In the genomic region with DNA sequence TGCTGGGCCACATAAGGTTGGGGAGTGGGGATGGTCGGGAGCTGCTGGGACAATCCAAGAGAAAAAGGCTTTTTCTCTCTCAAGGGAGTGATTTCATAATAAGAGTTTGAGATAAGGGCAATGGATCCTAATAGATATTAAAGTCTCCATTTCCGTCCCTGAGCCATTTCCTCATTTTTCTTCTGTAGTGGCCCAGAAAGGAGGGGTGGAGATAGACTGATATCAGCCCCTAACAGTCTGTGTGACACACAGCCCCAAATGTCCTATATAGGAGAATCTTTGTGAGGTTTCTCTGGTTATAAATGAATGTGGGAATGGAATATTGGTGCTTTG, we compare ENCODE assay signal across 19 cellular contexts. TPM values are rescaled to one million over a fixed set of nuclear protein-coding genes. Genes with fewer than 3 reads are reported as not detected.
A peak's percentile ranks its signal among the peaks of the same experiment; 100 is the strongest.
DNase-seq lines count a peak whose midpoint lies in the region; ATAC-seq, FAIRE-seq and TF ChIP-seq lines count a peak whose summit lies in the region.
"Had no signal": no experiment of that assay in that cellular context is flagged by ENCODE, and none has a peak within 500 bp of the region (broad histone marks: within the 10 kb centered on the region; RNA-seq: fewer than 3 reads in every experiment).

No MANE protein-coding gene starts in this region.

- H3K4me2 ChIP-seq in PC-9 (no peak overlapping the region), K562 (ENCODE audit: insufficient read depth, low read length) (no peak overlapping the region)
- H3K4me2 ChIP-seq: neural progenitor cell had no signal

- H3K4me1 Mint-ChIP-seq in activated T-cell treated with anti-CD3 and anti-CD28 coated beads, Interleukin-2, amount 50 U/mL, for 4 hours (ENCODE audit: low read depth): peaks cover 97% of the 10 kb centered on the region
- peaks cover 88% of the 10 kb centered on the region for H3K4me1 Mint-ChIP-seq in stimulated activated memory B cell treated with anti-CD40 and anti-IgM and Interleukin-4, amounts not matched to agents 10 μg/mL and 1 μg/mL and 100 μg/mL, for 72 hours
- H3K4me1 Mint-ChIP-seq: neural progenitor cell had no signal

- DNase-seq in activated T-cell treated with anti-CD3 and anti-CD28 coated beads, Interleukin-2, amount 50 U/mL, for 4 hours: no peak
- DNase-seq in activated T-cell treated with anti-CD3 and anti-CD28 coated beads for 4 hours: no peak
- no peak for DNase-seq in PC-9
- DNase-seq in K562 (ENCODE audit: extremely low read depth in 1 of 4, low spot score in 3 of 4): peak in 1 of 4 experiments; percentile 31
- no peak for DNase-seq in NCI-H128 (lab: John Stamatoyannopoulos, UW; ENCODE audit: unreplicated experiment)
- DNase-seq: ACHN, activated gamma-delta T cell treated with Interleukin-2 at 50 U/mL for 16 hours, Calu3, caudate nucleus, gastrocnemius medialis, NCI-H1930, NCI-H69, RPMI8226 had no signal

- TF ChIP-seq POLR2A in K562 (conservative IDR thresholded peaks at IDR 0.05): no peak

- H3K9me3 ChIP-seq in PC-9 (ENCODE audit: insufficient read depth, low read depth): no peaks in the 10 kb centered on the region; the same call in 1 of the 2 replicates
- no peaks in the 10 kb centered on the region for H3K9me3 ChIP-seq in K562 (replicated peaks; ENCODE audit: control insufficient read depth, insufficient read depth, low read depth, low read length)
- H3K9me3 ChIP-seq: gastrocnemius medialis, tibial nerve had no signal

- no peaks in the 10 kb centered on the region for H3K9me1 ChIP-seq in K562 (ENCODE audit: control insufficient read depth, insufficient read depth, low read length)

- H2AFZ ChIP-seq in PC-9 (no peak overlapping the region), K562 (ENCODE audit: low read depth, low read length) (no peak overlapping the region)
- H2AFZ ChIP-seq: neural progenitor cell had no signal

- TF ChIP-seq CTCF in PC-9 (conservative IDR thresholded peaks at IDR 0.05) (no peak), K562 (IDR thresholded peaks at IDR 0.05 in 2 of 3, conservative IDR thresholded peaks at IDR 0.05 in 1 of 3; ENCODE audit: insufficient read depth in 2 of 3, low read depth in 1 of 3, low read length in 3 of 3) (no peak)

- H3K27me3 Mint-ChIP-seq in activated T-cell treated with anti-CD3 and anti-CD28 coated beads, Interleukin-2, amount 50 U/mL, for 4 hours (ENCODE audit: low read depth): no peaks in the 10 kb centered on the region
- no peaks in the 10 kb centered on the region for H3K27me3 Mint-ChIP-seq in stimulated activated memory B cell treated with anti-CD40 and anti-IgM and Interleukin-4, amounts not matched to agents 10 μg/mL and 1 μg/mL and 100 μg/mL, for 72 hours

- H3K4me3 ChIP-seq in PC-9: no peak overlapping the region
- H3K4me3 ChIP-seq in K562: no peak overlapping the region
- H3K4me3 ChIP-seq: gastrocnemius medialis, lung, neural progenitor cell, tibial nerve had no signal

- H3K27ac ChIP-seq in PC-9 (peak overlapping the region; percentile 96), K562 (ENCODE audit: extremely low read depth, low read depth, low read length) (no peak overlapping the region)
- H3K27ac ChIP-seq: gastrocnemius medialis, neural progenitor cell had no signal

- peaks cover 45% of the 10 kb centered on the region for H3F3A ChIP-seq in PC-9 (ENCODE audit: insufficient read depth, low read depth)

- ATAC-seq in activated T-cell treated with anti-CD3 and anti-CD28 coated beads, Interleukin-2, amount 50 U/mL, for 4 hours: no peak
- ATAC-seq in K562 (no peak), GM19328 (IDR thresholded peaks at IDR 0.05; ENCODE audit: unreplicated experiment) (no peak), HG03097 (IDR thresholded peaks at IDR 0.05; ENCODE audit: low FRiP score, unreplicated experiment) (no peak)
- ATAC-seq in stimulated activated memory B cell treated with anti-CD40 and anti-IgM and Interleukin-4, amounts not matched to agents 10 μg/mL and 1 μg/mL and 100 μg/mL, for 72 hours: no peak
- ATAC-seq: gastrocnemius medialis had no signal

- no peak for TF ChIP-seq EP300 in K562 (IDR thresholded peaks at IDR 0.05; ENCODE audit: low read length)

- in situ Hi-C loops in K562 (cut with MboI): no loop called here

- 3% methylated on average over 2 of the region's 2 CpGs for WGBS in K562 (ENCODE audit: insufficient coverage, low coverage, missing lambda C conversion rate)

- TF ChIP-seq RAD21 in K562 (CRISPR knock-in tag; conservative IDR thresholded peaks at IDR 0.05 in 1 of 2, IDR thresholded peaks at IDR 0.05 in 1 of 2): no peak

- peak overlapping the region; percentile 99 for H3K27ac Mint-ChIP-seq in stimulated activated memory B cell treated with anti-CD40 and anti-IgM and Interleukin-4, amounts not matched to agents 10 μg/mL and 1 μg/mL and 100 μg/mL, for 72 hours
- H3K27ac Mint-ChIP-seq: neural progenitor cell had no signal

- H3K27me3 ChIP-seq in PC-9 (ENCODE audit: insufficient read depth, low read depth) (no peaks in the 10 kb centered on the region), K562 (ENCODE audit: control insufficient read depth in 2 of 2, insufficient read depth in 2 of 2, low read length in 2 of 2) (no peaks in the 10 kb centered on the region)
- H3K27me3 ChIP-seq: gastrocnemius medialis, neural progenitor cell had no signal

- peak overlapping the region; percentile 65 for H3K4me3 Mint-ChIP-seq in activated T-cell treated with anti-CD3 and anti-CD28 coated beads, Interleukin-2, amount 50 U/mL, for 4 hours
- no peak overlapping the region for H3K4me3 Mint-ChIP-seq in stimulated activated memory B cell treated with anti-CD40 and anti-IgM and Interleukin-4, amounts not matched to agents 10 μg/mL and 1 μg/mL and 100 μg/mL, for 72 hours
- H3K4me3 Mint-ChIP-seq: neural progenitor cell had no signal

- no peak for FAIRE-seq in K562 (lab: Jason Lieb, UNC)

- H3K36me3 ChIP-seq in PC-9 (ENCODE audit: low read depth): peaks cover 16% of the 10 kb centered on the region; the same call in 1 of the 2 replicates
- H3K36me3 ChIP-seq in K562 (ENCODE audit: control insufficient read depth, insufficient read depth, low read length): no peaks in the 10 kb centered on the region
- H3K36me3 ChIP-seq: gastrocnemius medialis, neural progenitor cell, tibial nerve had no signal

- H3K4me1 ChIP-seq in PC-9 (replicated peaks; ENCODE audit: insufficient read depth) (peaks cover 47% of the 10 kb centered on the region), K562 (replicated peaks in 1 of 2; ENCODE audit: control insufficient read depth in 2 of 2, insufficient read depth in 2 of 2, low read length in 2 of 2) (peaks cover 0 to 54% of the 10 kb centered on the region in 2 experiments; a peak in 3 of 5 replicates)
- H3K4me1 ChIP-seq: gastrocnemius medialis, neural progenitor cell had no signal

- POLR2A ChIA-PET in PC-9 (lab: Charles Lee; ENCODE audit: unreplicated experiment): no interaction called here
- POLR2A ChIA-PET in K562 (lab: Yijun Ruan, JAX): no interaction called here

- no peaks in the 10 kb centered on the region for H4K20me1 ChIP-seq in PC-9 (ENCODE audit: insufficient read depth)
- no peaks in the 10 kb centered on the region for H4K20me1 ChIP-seq in K562 (replicated peaks; ENCODE audit: control insufficient read depth, insufficient read depth, low read length)

- BruUV-seq in PC-9 (replicated peaks; lab: Mats Ljungman, UMichigan) (no TSS peak), K562 (replicated peaks; lab: Mats Ljungman, UMichigan) (no TSS peak)

- CTCF ChIA-PET in PC-9 (lab: Charles Lee) (no interaction called here), K562 (lab: Yijun Ruan, JAX; ENCODE audit: low intra/inter-chr PET ratio) (no interaction called here)

- H3K9ac ChIP-seq in K562 (ENCODE audit: insufficient read depth in 1 of 2, low read depth in 2 of 2, low read length in 2 of 2): no peak overlapping the region
- H3K9ac ChIP-seq: neural progenitor cell had no signal

- no peaks in the 10 kb centered on the region for H3K9me2 ChIP-seq in PC-9 (ENCODE audit: insufficient read depth)

- H3K79me2 ChIP-seq in PC-9 (ENCODE audit: low read depth) (no peaks in the 10 kb centered on the region), K562 (ENCODE audit: control insufficient read depth, insufficient read depth, low read length) (no peaks in the 10 kb centered on the region; the same call in 2 of the 3 replicates)

- H3K36me3 Mint-ChIP-seq in activated T-cell treated with anti-CD3 and anti-CD28 coated beads, Interleukin-2, amount 50 U/mL, for 4 hours (ENCODE audit: insufficient read depth): peaks cover 37% of the 10 kb centered on the region
- H3K36me3 Mint-ChIP-seq in stimulated activated memory B cell treated with anti-CD40 and anti-IgM and Interleukin-4, amounts not matched to agents 10 μg/mL and 1 μg/mL and 100 μg/mL, for 72 hours: peaks cover 37% of the 10 kb centered on the region
- H3K36me3 Mint-ChIP-seq: neural progenitor cell had no signal

- no peaks in the 10 kb centered on the region for H3K9me3 Mint-ChIP-seq in activated T-cell treated with anti-CD3 and anti-CD28 coated beads, Interleukin-2, amount 50 U/mL, for 4 hours
- peaks cover 3% of the 10 kb centered on the region for H3K9me3 Mint-ChIP-seq in stimulated activated memory B cell treated with anti-CD40 and anti-IgM and Interleukin-4, amounts not matched to agents 10 μg/mL and 1 μg/mL and 100 μg/mL, for 72 hours
- H3K9me3 Mint-ChIP-seq: neural progenitor cell had no signal

- intact Hi-C loops in PC-9 (cut with micrococcal nuclease; ENCODE audit: unreplicated experiment) (no loop called here), K562 (cut with micrococcal nuclease) (no loop called here)

RNA-seq across cellular contexts. Expression of gene PRSS2, which starts 35.2 kb away (rescaled TPM):
- 10 to 100 TPM; 18.0 to 30.0 (median 25.2) TPM for total RNA-seq in activated T-cell treated with anti-CD3 and anti-CD28 coated beads, Interleukin-2, amount 50 U/mL, for 4 hours
- total RNA-seq in PC-9 (2021) (not detected in 2 replicates), K562 (2014; rRNA removed) (1.1 and 1.7 TPM in 2 replicates), K562 (2014; rRNA removed; fragmentation: Illumina TruSeq; extraction: Trizol) (2.4 and 2.5 TPM in 2 replicates), K562 (2015; rRNA removed; fragmentation: Illumina TruSeq; extraction: Trizol) (1.3 and 2.4 TPM in 2 replicates), K562 (2021) (23.9 and 30.1 TPM in 2 replicates)
- 2.5 TPM in 1 of 2 replicates, not detected in the other for total RNA-seq in K562 (2011; cell fraction: chromatin; rRNA removed; ENCODE audit: low replicate concordance)
- 4.6 and 6.2 TPM in 2 replicates for total RNA-seq in K562 (2011; cell fraction: nucleolus; rRNA removed)
- total RNA-seq in K562 (2011; cell fraction: nucleoplasm; rRNA removed): 3.5 and 4.8 TPM in 2 replicates
- polyA plus RNA-seq in K562 (2011; rRNA removed) (3.8 and 6.4 TPM in 2 replicates), K562 (2014; fragmentation: Illumina TruSeq; extraction: Trizol) (4.7 and 6.2 TPM in 2 replicates), K562 (2014; fragmentation: Nextera tagmentation; extraction: Ambion mirVana) (10 to 100 TPM in 1 of 2 experiments, 1 to 10 TPM in 1; 9.5 to 16.4 TPM), K562 (2014; rRNA removed) (1.4 and 1.6 TPM in 2 replicates)
- polyA plus RNA-seq in K562 (2011; cell fraction: cytosol; rRNA removed): 9.3 and 14.7 TPM in 2 replicates
- polyA plus RNA-seq in K562 (2011; cell fraction: nucleus; rRNA removed): 4.3 and 5.0 TPM in 2 replicates
- 6.6 and 43.8 TPM in 2 replicates for polyA plus RNA-seq in K562 (2012)
- polyA minus RNA-seq in K562 (2011; rRNA and poly(A)+ RNA removed): 2.8 and 3.7 TPM in 2 replicates
- 4.5 and 5.4 TPM in 2 replicates for polyA minus RNA-seq in K562 (2011; cell fraction: cytosol; rRNA and poly(A)+ RNA removed)
- 0.67 and 1.4 TPM in 2 replicates for polyA minus RNA-seq in K562 (2011; cell fraction: nucleus; rRNA and poly(A)+ RNA removed)
- total RNA-seq: gastrocnemius medialis had no signal

RNA-seq across cellular contexts. Expression of gene EPHB6, which starts 48.9 kb away (rescaled TPM):
- 1 to 10 TPM; 6.7 to 8.3 (median 8.0) TPM for total RNA-seq in activated T-cell treated with anti-CD3 and anti-CD28 coated beads, Interleukin-2, amount 50 U/mL, for 4 hours
- 39.2 and 72.9 TPM in 2 replicates for total RNA-seq in PC-9 (2021)
- total RNA-seq in K562 (2011; cell fraction: chromatin; rRNA removed; ENCODE audit: low replicate concordance): 81.3 and 499 TPM in 2 replicates
- 147 and 442 TPM in 2 replicates for total RNA-seq in K562 (2011; cell fraction: nucleolus; rRNA removed)
- 112 and 171 TPM in 2 replicates for total RNA-seq in K562 (2011; cell fraction: nucleoplasm; rRNA removed)
- total RNA-seq in K562 (2014; rRNA removed): 10.4 and 11.3 TPM in 2 replicates
- total RNA-seq in K562 (2014; rRNA removed; fragmentation: Illumina TruSeq; extraction: Trizol): 4.1 and 4.3 TPM in 2 replicates
- total RNA-seq in K562 (2015; rRNA removed; fragmentation: Illumina TruSeq; extraction: Trizol): 1.5 and 2.1 TPM in 2 replicates
- total RNA-seq in K562 (2021): 13.2 and 19.1 TPM in 2 replicates
- 108 and 123 TPM in 2 replicates for polyA plus RNA-seq in K562 (2011; rRNA removed)
- polyA plus RNA-seq in K562 (2011; cell fraction: cytosol; rRNA removed): 99.6 and 191 TPM in 2 replicates
- 516 and 1,081 TPM in 2 replicates for polyA plus RNA-seq in K562 (2011; cell fraction: nucleus; rRNA removed)
- polyA plus RNA-seq in K562 (2012): 8.8 and 13.0 TPM in 2 replicates
- polyA plus RNA-seq in K562 (2014; fragmentation: Illumina TruSeq; extraction: Trizol): 7.6 and 10.7 TPM in 2 replicates
- 1 to 10 TPM; 1.4 to 2.5 TPM for polyA plus RNA-seq in K562 (2014; fragmentation: Nextera tagmentation; extraction: Ambion mirVana)
- 12.0 and 16.3 TPM in 2 replicates for polyA plus RNA-seq in K562 (2014; rRNA removed)
- polyA minus RNA-seq in K562 (2011; rRNA and poly(A)+ RNA removed): 56.3 and 87.3 TPM in 2 replicates
- polyA minus RNA-seq in K562 (2011; cell fraction: cytosol; rRNA and poly(A)+ RNA removed): 119 and 124 TPM in 2 replicates
- 75.4 and 113 TPM in 2 replicates for polyA minus RNA-seq in K562 (2011; cell fraction: nucleus; rRNA and poly(A)+ RNA removed)

RNA-seq across cellular contexts. Expression of gene PRSS1, which starts 56.7 kb away (rescaled TPM):
- 10 to 100 TPM in 1 of 3 donors, 1 to 10 TPM in 2; 6.6 to 11.7 (median 9.2) TPM for total RNA-seq in activated T-cell treated with anti-CD3 and anti-CD28 coated beads, Interleukin-2, amount 50 U/mL, for 4 hours
- total RNA-seq in PC-9 (2021) (0.94 TPM in 1 of 2 replicates, not detected in the other), K562 (2014; rRNA removed) (not detected in 2 replicates), K562 (2014; rRNA removed; fragmentation: Illumina TruSeq; extraction: Trizol) (not detected in 2 replicates), K562 (2015; rRNA removed; fragmentation: Illumina TruSeq; extraction: Trizol) (not detected in 2 replicates), K562 (2021) (6.6 and 8.8 TPM in 2 replicates)
- not detected in 2 replicates for total RNA-seq in K562 (2011; cell fraction: chromatin; rRNA removed; ENCODE audit: low replicate concordance)
- total RNA-seq in K562 (2011; cell fraction: nucleolus; rRNA removed): not detected in 2 replicates
- not detected in 2 replicates for total RNA-seq in K562 (2011; cell fraction: nucleoplasm; rRNA removed)
- polyA plus RNA-seq in K562 (2011; rRNA removed) (not detected in 2 replicates), K562 (2014; fragmentation: Illumina TruSeq; extraction: Trizol) (not detected in 2 replicates), K562 (2014; fragmentation: Nextera tagmentation; extraction: Ambion mirVana) (under 1 TPM; 0.07 to 0.20 TPM), K562 (2014; rRNA removed) (not detected in 2 replicates)
- polyA plus RNA-seq in K562 (2011; cell fraction: cytosol; rRNA removed): not detected in 2 replicates
- 0.27 TPM in 1 of 2 replicates, not detected in the other for polyA plus RNA-seq in K562 (2011; cell fraction: nucleus; rRNA removed)
- 0.86 TPM in 1 of 2 replicates, not detected in the other for polyA plus RNA-seq in K562 (2012)
- polyA minus RNA-seq in K562 (2011; rRNA and poly(A)+ RNA removed): not detected in 2 replicates
- not detected in 2 replicates for polyA minus RNA-seq in K562 (2011; cell fraction: cytosol; rRNA and poly(A)+ RNA removed)
- not detected in 2 replicates for polyA minus RNA-seq in K562 (2011; cell fraction: nucleus; rRNA and poly(A)+ RNA removed)
- total RNA-seq: gastrocnemius medialis had no signal
